ENCODE assay signal across 8 cellular contexts in genomic region chr16:31179747-31180458, GRCh38. TPM values are rescaled to one million over a fixed set of nuclear protein-coding genes. Genes with fewer than 3 reads are reported as not detected.
DNase-seq lines count a peak whose midpoint lies in the region; ATAC-seq and TF ChIP-seq lines count a peak whose summit lies in the region.

Gene FUS (plus strand): TSS chr16:31180139. CDS start chr16:31180215, 76 bp downstream.

- ATAC-seq in HG03378 (IDR thresholded peaks at IDR 0.05; ENCODE audit: unreplicated experiment) = peak; percentile 51
- ATAC-seq in activated CD4-positive, alpha-beta T cell treated with anti-CD3 and anti-CD28 coated beads for 36 hours = peak; percentile 56

- H3K36me3 Mint-ChIP-seq in activated CD4-positive, alpha-beta T cell treated with anti-CD3 and anti-CD28 coated beads for 36 hours (ENCODE audit: low read depth) = peaks cover 46% of the 10 kb centered on the region
- H3K36me3 Mint-ChIP-seq in chondrocyte (ENCODE audit: low read depth) = peaks cover 25% of the 10 kb centered on the region

- H3K27ac Mint-ChIP-seq in activated CD4-positive, alpha-beta T cell treated with anti-CD3 and anti-CD28 coated beads for 36 hours = peak within 1 kb of the TSS; percentile 99
- H3K27ac Mint-ChIP-seq in chondrocyte (ENCODE audit: unreplicated experiment) = peak within 1 kb of the TSS; percentile 100

- TF ChIP-seq POLR2A in GM19099 (IDR thresholded peaks at IDR 0.05; ENCODE audit: extremely low read depth, insufficient read length, low read depth) = peak; percentile 100

- POLR2A ChIA-PET in activated CD4-positive, alpha-beta T cell treated with anti-CD3 and anti-CD28 coated beads for 36 hours (lab: Charles Lee) = interaction anchor here (0.6 to 2.5 kb wide), 31 partner anchors 10 to 698 kb away, joined by 3 to 38 read pairs (median 5); partner anchors contain the start of genes ARMC5, BCKDK, ITGAX and KAT8

- DNase-seq in AG20443 (ENCODE audit: low spot score) (peak; percentile 98), NCI-H510A treated with DMSO at 0.1 percent for 48 hours (lab: John Stamatoyannopoulos, UW) (peak; percentile 96), chondrocyte (ENCODE audit: low spot score) (peak; percentile 95), kidney tubule cell (ENCODE audit: low spot score) (peak; percentile 89)
- peak; percentile 94 for DNase-seq in activated CD4-positive, alpha-beta T cell treated with anti-CD3 and anti-CD28 coated beads for 36 hours
- DNase-seq in stimulated activated CD4-positive, alpha-beta T cell treated with anti-CD3 and anti-CD28 coated beads, Interleukin-1b, Interleukin-23, amount 100 ng/mL, for 1 hour (ENCODE audit: low read depth in 2 of 2) = peak; percentile 78 to 85

- peaks cover 51% of the 10 kb centered on the region for H3K4me1 Mint-ChIP-seq in activated CD4-positive, alpha-beta T cell treated with anti-CD3 and anti-CD28 coated beads for 36 hours
- H3K4me1 Mint-ChIP-seq in chondrocyte (ENCODE audit: low read depth) = peaks cover 42% of the 10 kb centered on the region

- H3K27me3 Mint-ChIP-seq in activated CD4-positive, alpha-beta T cell treated with anti-CD3 and anti-CD28 coated beads for 36 hours = no peaks in the 10 kb centered on the region
- H3K27me3 Mint-ChIP-seq in chondrocyte (ENCODE audit: low read depth) = no peaks in the 10 kb centered on the region

- no peaks in the 10 kb centered on the region for H3K9me3 Mint-ChIP-seq in activated CD4-positive, alpha-beta T cell treated with anti-CD3 and anti-CD28 coated beads for 36 hours (ENCODE audit: low read depth)
- no peaks in the 10 kb centered on the region for H3K9me3 Mint-ChIP-seq in chondrocyte (ENCODE audit: low read depth)

- intact Hi-C loops in activated CD4-positive, alpha-beta T cell treated with anti-CD3 and anti-CD28 coated beads for 36 hours (cut with DNase I, micrococcal nuclease) = loop anchor here (1.0 to 10.0 kb wide), 17 partner anchors 38 to 805 kb away; partner anchors contain the start of genes ARMC5 (in 2 of the 2), BCKDK (in 2 of the 2), KAT8 (in 2 of the 2) and FBRS (in 1 of the 2)

- no peak for TF ChIP-seq CTCF in chondrocyte (IDR thresholded peaks at IDR 0.05)

- CTCF ChIA-PET in activated CD4-positive, alpha-beta T cell treated with anti-CD3 and anti-CD28 coated beads for 36 hours (lab: Charles Lee) = interaction anchor here (0.6 to 4.3 kb wide), 2 partner anchors 38 to 533 kb away, joined by 3 to 23 read pairs; a partner anchor contains a TSS

- H3K4me3 Mint-ChIP-seq in activated CD4-positive, alpha-beta T cell treated with anti-CD3 and anti-CD28 coated beads for 36 hours = peak within 1 kb of the TSS; percentile 95
- peak within 1 kb of the TSS; percentile 96 for H3K4me3 Mint-ChIP-seq in chondrocyte (ENCODE audit: unreplicated experiment)

RNA-seq across cellular contexts. Expression of gene FUS, which starts in this region (rescaled TPM):
- 100 to 1,000 TPM; 647 to 648 TPM for total RNA-seq in activated CD4-positive, alpha-beta T cell treated with anti-CD3 and anti-CD28 coated beads for 36 hours
- 226 to 414 TPM (median 231 TPM) in 3 replicates for total RNA-seq in chondrocyte

Comparison
In these comparisons a context has a peak if more than half of its experiments do, and no peak if none do; other contexts are left out.
1. Peak in every context shown above with its lines: DNase-seq and ATAC-seq.